10 cellular contexts compared by ENCODE assay signal in genomic region chr3:9135930-9136525, GRCh38.
DNase-seq lines count a peak whose midpoint lies in the region; ATAC-seq and TF ChIP-seq lines count a peak whose summit lies in the region.
"Had no signal": no experiment of that assay in that cellular context is flagged by ENCODE, and none has a peak within 500 bp of the region (broad histone marks: within the 10 kb centered on the region; RNA-seq: fewer than 3 reads in every experiment).

No MANE protein-coding gene starts in this region.

- TF ChIP-seq EP300 in gastroesophageal sphincter (IDR thresholded peaks at IDR 0.05): no peak

- H3K27me3 Mint-ChIP-seq in nephron progenitor cell (ENCODE audit: low read depth, poor library complexity): peaks cover 13% of the 10 kb centered on the region

- TF ChIP-seq CTCF in gastroesophageal sphincter (IDR thresholded peaks at IDR 0.05): no peak
- no peak for TF ChIP-seq CTCF in nephron progenitor cell (IDR thresholded peaks at IDR 0.05)
- TF ChIP-seq CTCF in upper lobe of right lung (IDR thresholded peaks at IDR 0.05): no peak

- WGBS in gastroesophageal sphincter (ENCODE audit: low coverage in 1 of 2), 2 donors: 42 to 80% methylated on average over 2 to 13 of the region's 56 CpGs

- peaks cover 0 to 15% (median 4%) of the 10 kb centered on the region in 3 donors for H3K4me1 ChIP-seq in gastroesophageal sphincter
- peaks cover 4% of the 10 kb centered on the region for H3K4me1 ChIP-seq in upper lobe of right lung

- TF ChIP-seq POLR2A in gastroesophageal sphincter (IDR thresholded peaks at IDR 0.05): no peak

- peaks cover 0 to 7% (median 0%) of the 10 kb centered on the region in 3 donors for H3K9me3 ChIP-seq in gastroesophageal sphincter
- H3K9me3 ChIP-seq in upper lobe of right lung: no peaks in the 10 kb centered on the region
- H3K9me3 ChIP-seq: neutrophil had no signal

- DNase-seq in Right ventricle myocardium inferior (ENCODE audit: missing footprints) (no peak), cardiac septum (ENCODE audit: low spot score) (no peak), nephron progenitor cell (peak; percentile 79), upper lobe of right lung (no peak)
- DNase-seq in stimulated activated naive CD4-positive, alpha-beta T cell treated with Interleukin-2 at 50 U/mL for 16 hours (lab: John Stamatoyannopoulos, UW): no peak
- DNase-seq: CD4-positive, alpha-beta T cell had no signal

- ATAC-seq in Right ventricle myocardium inferior: peak; percentile 62
- peak; percentile 40 for ATAC-seq in gastroesophageal sphincter
- ATAC-seq in upper lobe of right lung: peak; percentile 65
- no peak for ATAC-seq in GM21390 (IDR thresholded peaks at IDR 0.05; ENCODE audit: unreplicated experiment)
- no peak for ATAC-seq in HG02763 (IDR thresholded peaks at IDR 0.05; ENCODE audit: unreplicated experiment)

- intact Hi-C loops in Right ventricle myocardium inferior (cut with DNase I) (no loop called here), cardiac septum (cut with DNase I) (no loop called here), upper lobe of right lung (cut with DNase I) (no loop called here)

- peaks cover 12% of the 10 kb centered on the region for H3K9me3 Mint-ChIP-seq in nephron progenitor cell
- H3K9me3 Mint-ChIP-seq: CD4-positive, alpha-beta T cell had no signal

- H3K27ac ChIP-seq in gastroesophageal sphincter (no peak overlapping the region), upper lobe of right lung (no peak overlapping the region)
- H3K27ac ChIP-seq: neutrophil had no signal

- H3K4me1 Mint-ChIP-seq in nephron progenitor cell: peaks cover 83% of the 10 kb centered on the region

- H3K36me3 Mint-ChIP-seq in nephron progenitor cell (ENCODE audit: low read depth): peaks cover 15% of the 10 kb centered on the region

- H3K4me3 ChIP-seq in gastroesophageal sphincter (peak overlapping the region in 1 of 2 donors; percentile 50), upper lobe of right lung (peak overlapping the region; percentile 32)

- H3K27ac Mint-ChIP-seq in nephron progenitor cell: no peak overlapping the region
- H3K27ac Mint-ChIP-seq: CD4-positive, alpha-beta T cell had no signal

- H3K36me3 ChIP-seq in gastroesophageal sphincter: no peaks in the 10 kb centered on the region
- no peaks in the 10 kb centered on the region for H3K36me3 ChIP-seq in upper lobe of right lung
- H3K36me3 ChIP-seq: neutrophil had no signal

- H3K27me3 ChIP-seq in gastroesophageal sphincter: peaks cover 4% of the 10 kb centered on the region
- peaks cover 7% of the 10 kb centered on the region for H3K27me3 ChIP-seq in upper lobe of right lung

- H3K4me3 Mint-ChIP-seq in nephron progenitor cell: peak overlapping the region; percentile 61
- H3K4me3 Mint-ChIP-seq: CD4-positive, alpha-beta T cell had no signal

Comparison
In these comparisons a context has a peak if more than half of its experiments do, and no peak if none do; other contexts are left out.
1. ATAC-seq: peak in Right ventricle myocardium inferior (single experiment), gastroesophageal sphincter (single experiment) and upper lobe of right lung (single experiment); none in GM21390 (single experiment) and HG02763 (single experiment).